Comparison of ENCODE assay signal across 13 cellular contexts in the genomic region with DNA sequence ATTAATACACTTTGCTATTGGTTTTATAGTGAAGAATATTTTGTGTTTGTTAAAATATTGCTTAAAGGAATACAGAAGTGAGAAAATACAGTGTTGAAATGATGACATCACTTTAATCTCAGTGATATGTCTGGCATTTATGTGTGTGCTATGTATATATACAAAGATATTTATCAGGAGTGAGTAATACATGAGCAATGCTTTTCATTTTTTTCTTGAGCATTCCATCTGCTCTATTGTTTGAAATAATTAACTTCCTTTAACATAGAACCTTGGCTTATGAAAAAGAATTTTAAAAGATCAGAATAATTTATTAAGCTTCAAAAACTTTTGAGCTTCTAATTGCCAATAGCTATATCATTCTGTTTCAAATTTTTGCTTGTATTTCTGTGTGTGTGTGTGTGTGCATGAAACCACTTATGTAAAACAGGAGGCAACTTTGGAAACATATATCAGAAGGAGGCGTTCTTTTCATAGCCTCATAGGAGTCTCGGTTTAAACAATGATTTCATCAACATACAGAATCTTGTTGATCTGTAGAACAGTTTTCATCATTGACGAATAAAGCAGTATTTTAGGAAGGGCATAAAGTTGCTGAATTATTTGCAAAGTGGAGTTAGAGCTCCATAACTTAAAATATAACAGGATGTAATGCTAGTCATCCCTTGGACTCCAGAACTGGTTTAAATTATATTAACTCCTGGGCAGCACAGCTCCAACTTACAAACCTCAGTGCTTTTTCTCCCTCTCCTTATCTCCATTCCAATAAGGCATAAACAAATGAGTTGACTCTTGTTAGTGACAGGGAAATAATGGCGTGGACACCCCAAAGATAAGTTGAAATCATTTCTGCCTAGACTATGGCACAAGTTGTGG.
DNase-seq lines count a peak whose midpoint lies in the region; ATAC-seq and TF ChIP-seq lines count a peak whose summit lies in the region.
"Had no signal": no experiment of that assay in that cellular context is flagged by ENCODE, and none has a peak within 500 bp of the region (broad histone marks: within the 10 kb centered on the region; RNA-seq: fewer than 3 reads in every experiment).

No MANE protein-coding gene starts in this region.

- H3K4me3 ChIP-seq in ACC112 (ENCODE audit: low read depth, low read length) (no peak overlapping the region), HCT116 (replicated peaks in 1 of 2; ENCODE audit: low read depth in 1 of 2, low read length in 2 of 2) (no peak overlapping the region), suprapubic skin (no peak overlapping the region), transverse colon (no peak overlapping the region)
- H3K4me3 ChIP-seq: MG63, mucosa of descending colon had no signal

- H4K20me1 ChIP-seq in HCT116 (ENCODE audit: insufficient read depth) = no peaks in the 10 kb centered on the region

- H3K9ac ChIP-seq in HCT116 (ENCODE audit: low read length) = no peak overlapping the region

- RAD21 ChIA-PET in HCT116 (lab: Charles Lee; ENCODE audit: low non-redundant PET in 1 of 2, low total read pairs in 2 of 2, uncharacterized antibody in 2 of 2, unreplicated experiment in 2 of 2) = no interaction called here

- ATAC-seq in HCT116 (no peak), SK-N-SH treated with all-trans-retinoic acid at 6 μM for 48 hours (peak; percentile 93), foreskin keratinocyte (peak; percentile 100), GM21717 (IDR thresholded peaks at IDR 0.05; ENCODE audit: unreplicated experiment) (no peak)
- ATAC-seq: activated naive CD8-positive, alpha-beta T cell treated with anti-CD3 and anti-CD28 coated beads, Interleukin-2, amount 50 U/mL, for 24 hours; mucosa of descending colon; stimulated activated naive B cell treated with anti-CD40 and anti-IgM and Interleukin-4, amounts not matched to agents 10 μg/mL and 1 μg/mL and 100 μg/mL, for 72 hours had no signal

- POLR2A ChIA-PET in HCT116 (lab: Charles Lee) = no interaction called here

- peak overlapping the region; percentile 72 for H2AFZ ChIP-seq in ACC112 (ENCODE audit: low read length, unreplicated experiment)
- H2AFZ ChIP-seq in HCT116 (ENCODE audit: low read depth, low read length, poor library complexity, severe bottlenecking) = no peak overlapping the region

- CTCF ChIA-PET in HCT116 (lab: Charles Lee) = no interaction called here

- TF ChIP-seq EP300 in suprapubic skin (IDR thresholded peaks at IDR 0.05) (no peak), transverse colon (IDR thresholded peaks at IDR 0.05; ENCODE audit: low read depth) (no peak)

- peak overlapping the region; percentile 17; the same call in 1 of the 2 replicates for H3K4me2 ChIP-seq in HCT116 (ENCODE audit: low read length)

- H3K27me3 ChIP-seq in ACC112 (ENCODE audit: insufficient read depth, low read length) (no peaks in the 10 kb centered on the region), HCT116 (ENCODE audit: insufficient read depth, low read length) (no peaks in the 10 kb centered on the region), foreskin keratinocyte (no peaks in the 10 kb centered on the region), suprapubic skin (no peaks in the 10 kb centered on the region), transverse colon (no peaks in the 10 kb centered on the region)
- H3K27me3 ChIP-seq: BE2C, MG63 had no signal

- no peak for TF ChIP-seq RAD21 in HCT116 (IDR thresholded peaks at IDR 0.05; ENCODE audit: low read depth)

- TF ChIP-seq POLR2A in HCT116 (IDR thresholded peaks at IDR 0.05; ENCODE audit: borderline replicate concordance, extremely low read depth, insufficient read depth, insufficient read length) (no peak), suprapubic skin (IDR thresholded peaks at IDR 0.05) (no peak), transverse colon (IDR thresholded peaks at IDR 0.05) (no peak)

- no peaks in the 10 kb centered on the region for H3K9me2 ChIP-seq in HCT116 (ENCODE audit: insufficient read depth)

- TF ChIP-seq CTCF in HCT116 (IDR thresholded peaks at IDR 0.05 in 2 of 3, conservative IDR thresholded peaks at IDR 0.05 in 1 of 3; ENCODE audit: borderline replicate concordance in 1 of 3, insufficient read depth in 1 of 3, low read depth in 2 of 3, low read length in 2 of 3) (no peak), foreskin keratinocyte (conservative IDR thresholded peaks at IDR 0.05) (no peak), suprapubic skin (IDR thresholded peaks at IDR 0.05) (no peak), transverse colon (IDR thresholded peaks at IDR 0.05) (no peak)

- H3K36me3 ChIP-seq in ACC112 (ENCODE audit: insufficient read depth, low read length) (no peaks in the 10 kb centered on the region), HCT116 (ENCODE audit: control insufficient read depth in 1 of 2, insufficient read depth in 2 of 2, low read length in 2 of 2) (no peaks in the 10 kb centered on the region), suprapubic skin (no peaks in the 10 kb centered on the region), transverse colon (no peaks in the 10 kb centered on the region)
- H3K36me3 ChIP-seq: BE2C, MG63 had no signal

- peak overlapping the region; percentile 28; the same call in 1 of the 2 replicates for H3K27ac ChIP-seq in ACC112 (ENCODE audit: low read depth, low read length)
- H3K27ac ChIP-seq in HCT116 (ENCODE audit: low read depth, low read length) = no peak overlapping the region
- no peak overlapping the region for H3K27ac ChIP-seq in foreskin keratinocyte
- no peak overlapping the region for H3K27ac ChIP-seq in suprapubic skin
- H3K27ac ChIP-seq in transverse colon = no peak overlapping the region

- in situ Hi-C loops in transverse colon (cut with MboI; ENCODE audit: low pct_ligation_motif_present in 1 of 4, low pct_unique_long_range_greater_than_20kb in 1 of 4, low sequenced_read_pairs in 3 of 4) = no loop called here

- BruUV-seq in HCT116 (replicated peaks; lab: Mats Ljungman, UMichigan) = no TSS peak

- intact Hi-C loops in HCT116 (cut with micrococcal nuclease) (no loop called here), transverse colon (cut with DNase I; ENCODE audit: low total_unique reads) (no loop called here)

- H3K4me1 ChIP-seq in ACC112 (ENCODE audit: control insufficient read depth, insufficient read depth, low read length, unreplicated experiment) = peaks cover 19% of the 10 kb centered on the region
- H3K4me1 ChIP-seq in HCT116 (ENCODE audit: control insufficient read depth in 1 of 2, insufficient read depth in 2 of 2, low read length in 2 of 2) = peaks cover 0 to 9% of the 10 kb centered on the region in 2 experiments; a peak in 2 of 4 replicates
- peaks cover 3% of the 10 kb centered on the region for H3K4me1 ChIP-seq in foreskin keratinocyte
- H3K4me1 ChIP-seq in suprapubic skin = no peaks in the 10 kb centered on the region
- no peaks in the 10 kb centered on the region for H3K4me1 ChIP-seq in transverse colon

- 59% methylated on average over 4 of the region's 4 CpGs for WGBS in suprapubic skin
- 54 to 68% methylated on average over 3 to 4 of the region's 4 CpGs for WGBS in transverse colon (ENCODE audit: low coverage in 1 of 2), 2 donors

- no peak for DNase-seq in HCT116 (ENCODE audit: low read depth, low spot score)
- peak; percentile 43 to 75 for DNase-seq in foreskin keratinocyte
- DNase-seq in inferior parietal cortex (ENCODE audit: extremely low spot score) = no peak
- no peak for DNase-seq in suprapubic skin (ENCODE audit: low spot score in 2 of 2)
- no peak for DNase-seq in transverse colon
- DNase-seq: activated naive CD8-positive, alpha-beta T cell treated with anti-CD3 and anti-CD28 coated beads, Interleukin-2, amount 50 U/mL, for 24 hours; BE2C; mucosa of descending colon; stimulated activated naive B cell treated with anti-CD40 and anti-IgM and Interleukin-4, amounts not matched to agents 10 μg/mL and 1 μg/mL and 100 μg/mL, for 72 hours had no signal

- H3K79me2 ChIP-seq in ACC112 (ENCODE audit: control insufficient read depth, insufficient read depth, low read length, unreplicated experiment) (no peaks in the 10 kb centered on the region), HCT116 (ENCODE audit: insufficient read depth, low read length) (no peaks in the 10 kb centered on the region)

- no peaks in the 10 kb centered on the region for H3K9me3 ChIP-seq in HCT116 (ENCODE audit: control insufficient read depth in 1 of 2, insufficient read depth in 1 of 2, low read depth in 1 of 2, low read length in 2 of 2)
- H3K9me3 ChIP-seq in suprapubic skin = no peaks in the 10 kb centered on the region
- H3K9me3 ChIP-seq in transverse colon = no peaks in the 10 kb centered on the region
- H3K9me3 ChIP-seq: BE2C, MG63, mucosa of descending colon had no signal

TF ChIP-seq in HCT116, 20 proteins besides CTCF, POLR2A, EP300 and RAD21:
- no peak for TF ChIP-seq ELF1 (IDR thresholded peaks at IDR 0.05; ENCODE audit: borderline replicate concordance, low read depth)
- no peak for TF ChIP-seq POLR2AphosphoS5 (IDR thresholded peaks at IDR 0.05; ENCODE audit: low read depth, low read length)
TF ChIP-seq in HCT116: peak in this region for 0.

TF ChIP-seq in SK-N-SH treated with all-trans-retinoic acid at 6 μM for 48 hours, 23 proteins besides CTCF, POLR2A, EP300 and RAD21:
- TF ChIP-seq OSR1 (CRISPR knock-in tag; IDR thresholded peaks at IDR 0.05) (no peak), CSDC2 (CRISPR knock-in tag; IDR thresholded peaks at IDR 0.05) (no peak), ISL1 (CRISPR knock-in tag; IDR thresholded peaks at IDR 0.05) (peak; percentile 91)
- TF ChIP-seq, protein P1, sequence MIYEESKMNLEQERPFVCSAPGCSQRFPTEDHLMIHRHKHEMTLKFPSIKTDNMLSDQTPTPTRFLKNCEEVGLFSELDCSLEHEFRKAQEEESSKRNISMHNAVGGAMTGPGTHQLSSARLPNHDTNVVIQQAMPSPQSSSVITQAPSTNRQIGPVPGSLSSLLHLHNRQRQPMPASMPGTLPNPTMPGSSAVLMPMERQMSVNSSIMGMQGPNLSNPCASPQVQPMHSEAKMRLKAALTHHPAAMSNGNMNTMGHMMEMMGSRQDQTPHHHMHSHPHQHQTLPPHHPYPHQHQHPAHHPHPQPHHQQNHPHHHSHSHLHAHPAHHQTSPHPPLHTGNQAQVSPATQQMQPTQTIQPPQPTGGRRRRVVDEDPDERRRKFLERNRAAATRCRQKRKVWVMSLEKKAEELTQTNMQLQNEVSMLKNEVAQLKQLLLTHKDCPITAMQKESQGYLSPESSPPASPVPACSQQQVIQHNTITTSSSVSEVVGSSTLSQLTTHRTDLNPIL (CRISPR knock-in tag; IDR thresholded peaks at IDR 0.05; ENCODE audit: low read depth) = peak; percentile 71; the same call in 1 of the 2 replicates

Comparison
In these comparisons a context has a peak if more than half of its experiments do, and no peak if none do; other contexts are left out.
1. ATAC-seq: peak in SK-N-SH treated with all-trans-retinoic acid at 6 μM for 48 hours (single experiment) and foreskin keratinocyte (single experiment); none in HCT116 (single experiment) and GM21717 (single experiment).
2. DNase-seq: peak in foreskin keratinocyte (2 of 2); none in HCT116 (single experiment), inferior parietal cortex (single experiment), suprapubic skin (0 of 2) and transverse colon (single experiment).